In the genomic region with DNA sequence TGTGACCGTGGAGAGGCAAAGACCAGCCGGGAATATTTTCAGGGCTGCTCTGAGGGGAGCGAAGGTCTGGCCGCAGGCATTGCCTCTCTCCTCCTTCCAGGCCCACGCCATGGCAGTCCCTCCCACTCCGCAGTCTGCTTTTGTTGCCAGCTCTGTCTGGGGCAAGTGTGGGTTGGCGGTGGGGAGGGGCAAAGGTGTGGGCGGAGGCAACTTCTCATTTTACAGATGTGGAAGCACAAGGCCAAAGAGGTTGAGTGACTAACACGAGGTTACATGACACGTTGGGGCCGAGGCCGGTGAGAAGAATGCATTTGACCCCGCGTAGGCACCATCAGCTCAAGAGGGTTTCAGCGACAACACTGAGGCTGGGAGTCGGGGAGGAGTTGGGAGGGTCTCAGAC, we compare ENCODE assay signal across 1 cellular context.
TF ChIP-seq lines count a peak whose summit lies in the region.

No MANE protein-coding gene starts in this region.

TF ChIP-seq in H1, 55 proteins besides CTCF, POLR2A, EP300 and RAD21:
- no peak for TF ChIP-seq ZNF274 (IDR thresholded peaks at IDR 0.05; ENCODE audit: borderline replicate concordance, extremely low read depth, low read length)
- TF ChIP-seq SP1 (IDR thresholded peaks at IDR 0.05; ENCODE audit: low read depth, low read length) = no peak
- no peak for TF ChIP-seq POLR2AphosphoS5 (IDR thresholded peaks at IDR 0.05; ENCODE audit: low read depth, low read length)
- TF ChIP-seq NRF1 (IDR thresholded peaks at IDR 0.05; ENCODE audit: low read depth, low read length) = no peak
- no peak for TF ChIP-seq BCL11A (IDR thresholded peaks at IDR 0.05; ENCODE audit: low read depth in 2 of 2, low read length in 2 of 2)
- TF ChIP-seq, protein P1, sequence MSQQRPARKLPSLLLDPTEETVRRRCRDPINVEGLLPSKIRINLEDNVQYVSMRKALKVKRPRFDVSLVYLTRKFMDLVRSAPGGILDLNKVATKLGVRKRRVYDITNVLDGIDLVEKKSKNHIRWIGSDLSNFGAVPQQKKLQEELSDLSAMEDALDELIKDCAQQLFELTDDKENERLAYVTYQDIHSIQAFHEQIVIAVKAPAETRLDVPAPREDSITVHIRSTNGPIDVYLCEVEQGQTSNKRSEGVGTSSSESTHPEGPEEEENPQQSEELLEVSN (IDR thresholded peaks at IDR 0.05) = peak; percentile 82
- no peak for TF ChIP-seq BACH1 (IDR thresholded peaks at IDR 0.05; ENCODE audit: low read length)
- TF ChIP-seq MAFK (IDR thresholded peaks at IDR 0.05; ENCODE audit: low read depth, low read length) = no peak
- TF ChIP-seq TBP (IDR thresholded peaks at IDR 0.05; ENCODE audit: low read depth, low read length) = 0 out of 2 replicates have a peak, but pooled peaks have one; percentile 35
- TF ChIP-seq BRCA1 (IDR thresholded peaks at IDR 0.05; ENCODE audit: low read depth, low read length) = no peak
- no peak for TF ChIP-seq YY1 (IDR thresholded peaks at IDR 0.05; ENCODE audit: low read depth, low read length)
- no peak for TF ChIP-seq SP4 (IDR thresholded peaks at IDR 0.05; ENCODE audit: low read length)
- TF ChIP-seq, protein P2, sequence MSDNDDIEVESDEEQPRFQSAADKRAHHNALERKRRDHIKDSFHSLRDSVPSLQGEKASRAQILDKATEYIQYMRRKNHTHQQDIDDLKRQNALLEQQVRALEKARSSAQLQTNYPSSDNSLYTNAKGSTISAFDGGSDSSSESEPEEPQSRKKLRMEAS (IDR thresholded peaks at IDR 0.05) = peak; percentile 92
